In genomic region chr12:123752046-123752445, GRCh38 we compare ENCODE assay signal across 13 cellular contexts. TPM values are rescaled to one million over a fixed set of nuclear protein-coding genes. Genes with fewer than 3 reads are reported as not detected.
A peak's percentile ranks its signal among the peaks of the same experiment; 100 is the strongest.
DNase-seq lines count a peak whose midpoint lies in the region; ATAC-seq lines count a peak whose summit lies in the region.
"Had no signal": no experiment of that assay in that cellular context is flagged by ENCODE, and none has a peak within 500 bp of the region (broad histone marks: within the 10 kb centered on the region; RNA-seq: fewer than 3 reads in every experiment).

No MANE protein-coding gene starts in this region.

- DNase-seq in activated T-cell treated with anti-CD3 and anti-CD28 coated beads, Interleukin-2, amount 50 U/mL, for 72 hours: no peak
- no peak for DNase-seq in activated T-cell treated with anti-CD3 and anti-CD28 coated beads, Interleukin-2, amount 50 U/mL, for 4 hours
- DNase-seq in immature natural killer cell (no peak), OCI-M1 (lab: John Stamatoyannopoulos, UW) (no peak), SIG-M5 treated with dmso at 0.1 percent for 504 hours (lab: John Stamatoyannopoulos, UW; ENCODE audit: unreplicated experiment) (no peak), globus pallidus (ENCODE audit: low spot score) (no peak)
- DNase-seq: ACHN; Calu3; CD4-positive, CD25-positive, alpha-beta regulatory T cell; DMS 273 treated with DMSO at 0.1 percent for 48 hours; GM23248 had no signal

- H3K36me3 Mint-ChIP-seq in activated T-cell treated with anti-CD3 and anti-CD28 coated beads, Interleukin-2, amount 50 U/mL, for 72 hours (ENCODE audit: insufficient read depth in 2 of 2): peaks cover 8 to 37% of the 10 kb centered on the region in 2 donors
- H3K36me3 Mint-ChIP-seq in activated T-cell treated with anti-CD3 and anti-CD28 coated beads, Interleukin-2, amount 50 U/mL, for 4 hours (ENCODE audit: insufficient read depth): peaks cover 40% of the 10 kb centered on the region
- H3K36me3 Mint-ChIP-seq in activated T-helper 17 cell treated with anti-CD3 and anti-CD28 coated beads, Interleukin-2, amount 50 U/mL, for 72 hours (ENCODE audit: low read depth): peaks cover 88% of the 10 kb centered on the region
- H3K36me3 Mint-ChIP-seq in immature natural killer cell: peaks cover 31 to 42% (median 38%) of the 10 kb centered on the region in 3 donors

- H3K4me1 Mint-ChIP-seq in activated T-cell treated with anti-CD3 and anti-CD28 coated beads, Interleukin-2, amount 50 U/mL, for 72 hours (ENCODE audit: low read depth): peaks cover 21% of the 10 kb centered on the region
- H3K4me1 Mint-ChIP-seq in activated T-cell treated with anti-CD3 and anti-CD28 coated beads, Interleukin-2, amount 50 U/mL, for 4 hours (ENCODE audit: low read depth): peaks cover 3% of the 10 kb centered on the region
- no peaks in the 10 kb centered on the region for H3K4me1 Mint-ChIP-seq in activated T-helper 17 cell treated with anti-CD3 and anti-CD28 coated beads, Interleukin-2, amount 50 U/mL, for 72 hours
- H3K4me1 Mint-ChIP-seq in immature natural killer cell: peaks cover 43 to 68% of the 10 kb centered on the region in 2 donors

- peak; percentile 27 to 43 for ATAC-seq in activated T-cell treated with anti-CD3 and anti-CD28 coated beads, Interleukin-2, amount 50 U/mL, for 72 hours (replicated peaks in 1 of 2)
- ATAC-seq in activated T-cell treated with anti-CD3 and anti-CD28 coated beads, Interleukin-2, amount 50 U/mL, for 4 hours: no peak
- peak; percentile 35 for ATAC-seq in activated T-helper 17 cell treated with anti-CD3 and anti-CD28 coated beads, Interleukin-2, amount 50 U/mL, for 72 hours (replicated peaks)
- ATAC-seq: HCT116 had no signal

- H3K27me3 Mint-ChIP-seq in activated T-cell treated with anti-CD3 and anti-CD28 coated beads, Interleukin-2, amount 50 U/mL, for 72 hours (ENCODE audit: low read depth): no peaks in the 10 kb centered on the region
- no peaks in the 10 kb centered on the region for H3K27me3 Mint-ChIP-seq in activated T-cell treated with anti-CD3 and anti-CD28 coated beads, Interleukin-2, amount 50 U/mL, for 4 hours (ENCODE audit: low read depth)
- H3K27me3 Mint-ChIP-seq in activated T-helper 17 cell treated with anti-CD3 and anti-CD28 coated beads, Interleukin-2, amount 50 U/mL, for 72 hours: no peaks in the 10 kb centered on the region
- peaks cover 0 to 7% (median 1%) of the 10 kb centered on the region in 3 donors for H3K27me3 Mint-ChIP-seq in immature natural killer cell (ENCODE audit: low read depth in 3 of 3)
- H3K27me3 Mint-ChIP-seq: CD4-positive, CD25-positive, alpha-beta regulatory T cell had no signal

- no peaks in the 10 kb centered on the region for H3K9me3 Mint-ChIP-seq in activated T-cell treated with anti-CD3 and anti-CD28 coated beads, Interleukin-2, amount 50 U/mL, for 72 hours
- H3K9me3 Mint-ChIP-seq in activated T-cell treated with anti-CD3 and anti-CD28 coated beads, Interleukin-2, amount 50 U/mL, for 4 hours: no peaks in the 10 kb centered on the region
- H3K9me3 Mint-ChIP-seq in activated T-helper 17 cell treated with anti-CD3 and anti-CD28 coated beads, Interleukin-2, amount 50 U/mL, for 72 hours: no peaks in the 10 kb centered on the region
- H3K9me3 Mint-ChIP-seq in immature natural killer cell: no peaks in the 10 kb centered on the region
- H3K9me3 Mint-ChIP-seq: CD4-positive, CD25-positive, alpha-beta regulatory T cell had no signal

- H3K4me3 Mint-ChIP-seq in activated T-cell treated with anti-CD3 and anti-CD28 coated beads, Interleukin-2, amount 50 U/mL, for 72 hours: no peak overlapping the region
- no peak overlapping the region for H3K4me3 Mint-ChIP-seq in activated T-cell treated with anti-CD3 and anti-CD28 coated beads, Interleukin-2, amount 50 U/mL, for 4 hours
- no peak overlapping the region for H3K4me3 Mint-ChIP-seq in activated T-helper 17 cell treated with anti-CD3 and anti-CD28 coated beads, Interleukin-2, amount 50 U/mL, for 72 hours
- peak overlapping the region; percentile 15 to 38 (median 28) for H3K4me3 Mint-ChIP-seq in immature natural killer cell
- H3K4me3 Mint-ChIP-seq: CD4-positive, CD25-positive, alpha-beta regulatory T cell had no signal

- peak overlapping the region; percentile 1 for H3K27ac Mint-ChIP-seq in activated T-cell treated with anti-CD3 and anti-CD28 coated beads, Interleukin-2, amount 50 U/mL, for 72 hours
- no peak overlapping the region for H3K27ac Mint-ChIP-seq in activated T-helper 17 cell treated with anti-CD3 and anti-CD28 coated beads, Interleukin-2, amount 50 U/mL, for 72 hours
- H3K27ac Mint-ChIP-seq in immature natural killer cell: no peak overlapping the region

RNA-seq across cellular contexts. Expression of gene DNAH10, which starts 10.1 kb away (rescaled TPM):
- under 1 TPM; 0.44 to 0.46 TPM for total RNA-seq in activated T-cell treated with anti-CD3 and anti-CD28 coated beads, Interleukin-2, amount 50 U/mL, for 72 hours
- under 1 TPM; 0.14 to 0.24 (median 0.20) TPM for total RNA-seq in activated T-cell treated with anti-CD3 and anti-CD28 coated beads, Interleukin-2, amount 50 U/mL, for 4 hours
- total RNA-seq in activated T-helper 17 cell treated with anti-CD3 and anti-CD28 coated beads, Interleukin-2, amount 50 U/mL, for 72 hours: under 1 TPM; 0.26 to 0.30 TPM
- polyA plus RNA-seq in immature natural killer cell: under 1 TPM; 0.02 to 0.24 (median 0.16) TPM

RNA-seq across cellular contexts. Expression of gene ATP6V0A2, which starts 39.9 kb away (rescaled TPM):
- total RNA-seq in activated T-cell treated with anti-CD3 and anti-CD28 coated beads, Interleukin-2, amount 50 U/mL, for 72 hours: 100 to 1,000 TPM; 125 to 140 TPM
- 100 to 1,000 TPM in 2 of 3 donors, 10 to 100 TPM in 1; 95.5 to 130 (median 114) TPM for total RNA-seq in activated T-cell treated with anti-CD3 and anti-CD28 coated beads, Interleukin-2, amount 50 U/mL, for 4 hours
- 10 to 100 TPM; 65.8 to 70.3 TPM for total RNA-seq in activated T-helper 17 cell treated with anti-CD3 and anti-CD28 coated beads, Interleukin-2, amount 50 U/mL, for 72 hours
- 10 to 100 TPM; 19.3 to 27.7 (median 26.5) TPM for polyA plus RNA-seq in immature natural killer cell

Comparison
In these comparisons a context has a peak if more than half of its experiments do, and no peak if none do; other contexts are left out.
1. ATAC-seq: peak in activated T-cell treated with anti-CD3 and anti-CD28 coated beads, Interleukin-2, amount 50 U/mL, for 72 hours (2 of 2) and activated T-helper 17 cell treated with anti-CD3 and anti-CD28 coated beads, Interleukin-2, amount 50 U/mL, for 72 hours (single experiment); none in activated T-cell treated with anti-CD3 and anti-CD28 coated beads, Interleukin-2, amount 50 U/mL, for 4 hours (0 of 2).
2. H3K4me3 Mint-ChIP-seq: peak in immature natural killer cell (5 of 5); none in activated T-cell treated with anti-CD3 and anti-CD28 coated beads, Interleukin-2, amount 50 U/mL, for 72 hours (0 of 2), activated T-cell treated with anti-CD3 and anti-CD28 coated beads, Interleukin-2, amount 50 U/mL, for 4 hours (single experiment) and activated T-helper 17 cell treated with anti-CD3 and anti-CD28 coated beads, Interleukin-2, amount 50 U/mL, for 72 hours (single experiment).